Comparison of ENCODE assay signal across 30 cellular contexts in the genomic region with DNA sequence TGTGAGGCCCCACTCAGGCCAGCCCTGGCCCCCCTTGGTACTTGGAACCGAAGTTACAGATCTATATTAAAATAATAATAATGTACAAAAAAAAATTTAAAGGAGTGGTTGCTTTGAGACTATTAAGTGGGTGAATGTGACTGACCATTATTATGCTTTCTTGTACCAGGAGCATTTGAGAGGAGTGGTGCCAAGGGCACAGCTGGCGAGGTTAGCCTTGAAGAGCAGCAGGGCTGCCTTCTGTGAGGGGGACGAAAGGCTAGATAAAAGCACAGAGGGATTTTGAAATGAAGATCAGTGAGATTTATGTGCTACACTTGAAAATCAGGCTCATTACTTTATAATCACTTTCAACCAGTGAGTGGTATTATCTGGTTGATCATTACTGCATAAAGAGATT.
"Had no signal": no experiment of that assay in that cellular context is flagged by ENCODE, and none has a peak within 500 bp of the region (broad histone marks: within the 10 kb centered on the region; RNA-seq: fewer than 3 reads in every experiment).

No MANE protein-coding gene starts in this region.

- H3K4me1 Mint-ChIP-seq: activated CD8-positive, alpha-beta memory T cell treated with anti-CD3 and anti-CD28 coated beads, Interleukin-2, amount 10 ng/mL, durations not matched to agents 7 days and 5 days; activated naive CD8-positive, alpha-beta T cell treated with anti-CD3 and anti-CD28 coated beads, Interleukin-2, amount 10 ng/mL, durations not matched to agents 7 days and 5 days; immature natural killer cell had no signal

- ATAC-seq: activated CD4-positive, alpha-beta T cell treated with anti-CD3 and anti-CD28 coated beads for 36 hours; activated CD8-positive, alpha-beta memory T cell treated with anti-CD3 and anti-CD28 coated beads, Interleukin-2, amount 10 ng/mL, durations not matched to agents 7 days and 5 days; activated CD8-positive, alpha-beta T cell treated with anti-CD3 and anti-CD28 coated beads, Interleukin-2, amount 10 ng/mL, durations not matched to agents 7 days and 5 days; effector memory CD8-positive, alpha-beta T cell; heart left ventricle; left colon; sciatic nerve had no signal

- H3K27ac ChIP-seq: heart left ventricle, ovary, prostate gland, skin epidermis, uterus had no signal

- H3K27me3 Mint-ChIP-seq: activated CD4-positive, alpha-beta T cell treated with anti-CD3 and anti-CD28 coated beads for 36 hours; activated CD8-positive, alpha-beta memory T cell treated with anti-CD3 and anti-CD28 coated beads, Interleukin-2, amount 10 ng/mL, durations not matched to agents 7 days and 5 days; activated naive CD8-positive, alpha-beta T cell treated with anti-CD3 and anti-CD28 coated beads, Interleukin-2, amount 10 ng/mL, durations not matched to agents 7 days and 5 days; effector memory CD8-positive, alpha-beta T cell; stimulated activated naive CD8-positive, alpha-beta T cell treated with anti-CD3 and anti-CD28 coated beads, Interleukin-15, Interleukin-2, amounts not matched to agents 100 ng/mL and 50 ng/mL, for 24 hours; type B pancreatic cell had no signal

- H3K4me3 Mint-ChIP-seq: activated CD4-positive, alpha-beta T cell treated with anti-CD3 and anti-CD28 coated beads for 36 hours; activated CD8-positive, alpha-beta memory T cell treated with anti-CD3 and anti-CD28 coated beads, Interleukin-2, amount 10 ng/mL, durations not matched to agents 7 days and 5 days; activated CD8-positive, alpha-beta T cell treated with anti-CD3 and anti-CD28 coated beads, Interleukin-2, amount 10 ng/mL, durations not matched to agents 7 days and 5 days; activated naive CD8-positive, alpha-beta T cell treated with anti-CD3 and anti-CD28 coated beads, Interleukin-2, amount 10 ng/mL, durations not matched to agents 7 days and 5 days; effector memory CD8-positive, alpha-beta T cell; immature natural killer cell; nephron; stimulated activated naive CD8-positive, alpha-beta T cell treated with anti-CD3 and anti-CD28 coated beads, Interleukin-15, Interleukin-2, amounts not matched to agents 100 ng/mL and 50 ng/mL, for 24 hours; type B pancreatic cell had no signal

- DNase-seq: activated CD4-positive, alpha-beta T cell treated with anti-CD3 and anti-CD28 coated beads for 36 hours; activated CD4-positive, CD25-positive, alpha-beta regulatory T cell; activated CD8-positive, alpha-beta memory T cell treated with anti-CD3 and anti-CD28 coated beads, Interleukin-2, amount 10 ng/mL, durations not matched to agents 7 days and 5 days; activated CD8-positive, alpha-beta T cell treated with anti-CD3 and anti-CD28 coated beads, Interleukin-2, amount 10 ng/mL, durations not matched to agents 7 days and 5 days; activated effector memory CD4-positive, alpha-beta T cell treated with Interleukin-2 at 50 U/mL for 16 hours; activated naive CD4-positive, alpha-beta T cell treated with Interleukin-2 at 50 U/mL for 16 hours; activated naive CD8-positive, alpha-beta T cell treated with anti-CD3 and anti-CD28 coated beads, Interleukin-2, amount 10 ng/mL, durations not matched to agents 7 days and 5 days; activated T-cell treated with anti-CD3 and anti-CD28 coated beads for 4 hours; amniotic stem cell; caudate nucleus; cortex of kidney; effector memory CD8-positive, alpha-beta T cell; heart left ventricle; hypothalamus; immature natural killer cell; kidney; left colon; mammary epithelial cell; retina; stimulated activated CD4-positive, alpha-beta T cell treated with anti-CD3 and anti-CD28 coated beads, Interleukin-12 subunit alpha, Interleukin-12 subunit beta, amount 100 ng/mL, for 4 hours; stimulated activated CD4-positive, alpha-beta T cell treated with anti-CD3 and anti-CD28 coated beads, Interleukin-4, amount 100 ng/mL, for 1 hour; T-helper 2 cell; uterus had no signal

- H3K9me3 Mint-ChIP-seq: activated naive CD8-positive, alpha-beta T cell treated with anti-CD3 and anti-CD28 coated beads, Interleukin-2, amount 10 ng/mL, durations not matched to agents 7 days and 5 days; effector memory CD8-positive, alpha-beta T cell; immature natural killer cell; nephron; type B pancreatic cell had no signal

- H3K27ac Mint-ChIP-seq: activated CD4-positive, alpha-beta T cell treated with anti-CD3 and anti-CD28 coated beads for 36 hours; activated CD8-positive, alpha-beta memory T cell treated with anti-CD3 and anti-CD28 coated beads, Interleukin-2, amount 10 ng/mL, durations not matched to agents 7 days and 5 days; activated CD8-positive, alpha-beta T cell treated with anti-CD3 and anti-CD28 coated beads, Interleukin-2, amount 10 ng/mL, durations not matched to agents 7 days and 5 days; activated naive CD8-positive, alpha-beta T cell treated with anti-CD3 and anti-CD28 coated beads, Interleukin-2, amount 10 ng/mL, durations not matched to agents 7 days and 5 days; effector memory CD8-positive, alpha-beta T cell; nephron; stimulated activated naive CD8-positive, alpha-beta T cell treated with anti-CD3 and anti-CD28 coated beads, Interleukin-15, Interleukin-2, amounts not matched to agents 100 ng/mL and 50 ng/mL, for 24 hours; type B pancreatic cell had no signal
